ENCODE assay signal across 14 cellular contexts in the genomic region with DNA sequence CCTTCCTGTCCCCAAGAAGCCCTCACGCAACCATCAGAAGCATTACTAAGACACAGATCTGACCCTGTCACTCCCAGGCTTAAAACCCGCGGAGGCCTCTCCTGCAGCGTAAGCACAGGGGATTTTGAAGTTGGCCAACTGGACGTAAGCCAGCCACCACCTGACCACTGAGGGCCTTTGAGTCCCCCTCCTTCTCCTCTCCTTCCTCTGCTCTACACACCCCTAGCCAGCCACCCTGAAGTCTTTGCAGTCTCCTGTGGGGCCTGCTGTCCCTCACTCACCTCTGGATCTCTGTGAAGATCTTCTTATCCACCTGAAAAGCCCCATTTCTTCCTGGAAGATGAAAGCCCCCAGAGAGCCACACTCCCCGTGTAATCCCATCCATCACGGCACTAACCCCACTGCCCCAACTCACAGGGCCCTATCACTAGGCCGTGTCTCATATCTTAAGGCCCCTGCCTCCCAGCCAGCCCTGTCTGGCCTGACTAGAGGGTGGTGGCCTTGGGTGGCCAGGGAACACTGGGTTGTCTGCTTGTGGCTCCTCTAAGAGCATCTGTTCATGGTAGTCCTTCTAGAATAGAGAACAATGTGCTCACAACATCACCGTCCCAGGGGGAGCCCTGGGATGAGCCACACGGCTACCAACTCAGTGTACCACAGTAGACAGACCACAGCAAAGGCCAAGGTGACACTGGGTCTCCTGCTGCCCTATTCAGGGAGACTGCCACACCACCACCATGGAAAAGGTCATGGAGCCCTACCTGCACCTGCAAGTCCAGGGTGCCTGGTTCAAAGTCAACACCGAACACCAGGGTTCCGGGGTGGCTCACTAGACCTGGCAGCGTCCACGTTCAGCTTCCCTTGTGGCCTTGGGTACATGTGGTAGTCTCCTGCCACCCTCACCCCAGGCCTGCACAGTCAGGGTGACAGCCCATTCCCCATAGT.
"Had no signal": no experiment of that assay in that cellular context is flagged by ENCODE, and none has a peak within 500 bp of the region (broad histone marks: within the 10 kb centered on the region; RNA-seq: fewer than 3 reads in every experiment).

No MANE protein-coding gene starts in this region.

- H3K9me3 ChIP-seq: mucosa of descending colon, prostate gland, sigmoid colon had no signal

- H3K27me3 Mint-ChIP-seq: central memory CD8-positive, alpha-beta T cell had no signal

- H3K27me3 ChIP-seq: sigmoid colon had no signal

- H3K4me1 ChIP-seq: prostate gland, sigmoid colon had no signal

- H3K9me3 Mint-ChIP-seq: activated naive CD4-positive, alpha-beta T cell treated with anti-CD3 and anti-CD28 coated beads for 36 hours; central memory CD8-positive, alpha-beta T cell; natural killer cell had no signal

- DNase-seq: activated CD4-positive, alpha-beta T cell treated with anti-CD3 and anti-CD28 coated beads for 4 hours; activated CD8-positive, alpha-beta memory T cell treated with anti-CD3 and anti-CD28 coated beads for 24 hours; activated naive CD4-positive, alpha-beta T cell treated with anti-CD3 and anti-CD28 coated beads for 36 hours; effector memory CD4-positive, alpha-beta T cell; kidney glomerular epithelial cell; mammary epithelial cell; mucosa of descending colon; natural killer cell; sigmoid colon; stimulated activated CD4-positive, alpha-beta T cell treated with anti-CD3 and anti-CD28 coated beads, Interleukin-2, amount 100 ng/mL, for 24 hours; stimulated activated naive CD4-positive, alpha-beta T cell treated with Interleukin-2 at 50 U/mL for 16 hours had no signal

- H3K4me3 ChIP-seq: mucosa of descending colon, prostate gland, sigmoid colon had no signal

- ATAC-seq: natural killer cell had no signal

- H3K4me1 Mint-ChIP-seq: central memory CD8-positive, alpha-beta T cell; natural killer cell had no signal

- H3K4me3 Mint-ChIP-seq: activated naive CD4-positive, alpha-beta T cell treated with anti-CD3 and anti-CD28 coated beads for 36 hours; central memory CD8-positive, alpha-beta T cell; natural killer cell had no signal

- H3K27ac Mint-ChIP-seq: activated naive CD4-positive, alpha-beta T cell treated with anti-CD3 and anti-CD28 coated beads for 36 hours; natural killer cell had no signal

- H3K36me3 ChIP-seq: prostate gland, sigmoid colon had no signal

- H3K27ac ChIP-seq: epithelial cell of prostate, prostate gland, sigmoid colon had no signal

- H3K36me3 Mint-ChIP-seq: natural killer cell had no signal
